In genomic region chr2:31986906-31987305, GRCh38 we compare ENCODE assay signal across 1 cellular context.
A peak's percentile ranks its signal among the peaks of the same experiment; 100 is the strongest.
TF ChIP-seq lines count a peak whose summit lies in the region.

No MANE protein-coding gene starts in this region.

TF ChIP-seq in HepG2, 621 proteins besides CTCF, POLR2A, EP300 and RAD21 (continued from another document):
- TF ChIP-seq ZNF280B (CRISPR knock-in tag; IDR thresholded peaks at IDR 0.05; ENCODE audit: borderline replicate concordance) (no peak), TCF7 (IDR thresholded peaks at IDR 0.05; ENCODE audit: low read depth) (peak; percentile 69), GATAD2A (CRISPR knock-in tag; IDR thresholded peaks at IDR 0.05) (peak; percentile 32; the same call in 1 of the 2 replicates), ZNF557 (CRISPR knock-in tag; IDR thresholded peaks at IDR 0.05) (no peak), HOMEZ (CRISPR knock-in tag; IDR thresholded peaks at IDR 0.05; ENCODE audit: low read depth) (peak; percentile 43; the same call in 1 of the 2 replicates), ZGPAT (CRISPR knock-in tag; IDR thresholded peaks at IDR 0.05) (peak; percentile 25; the same call in 1 of the 2 replicates), POGZ (CRISPR knock-in tag; IDR thresholded peaks at IDR 0.05) (peak; percentile 80), NFE2L2 (IDR thresholded peaks at IDR 0.05; ENCODE audit: low read length) (no peak), GTF3A (CRISPR knock-in tag; conservative IDR thresholded peaks at IDR 0.05) (no peak), MED1 (CRISPR knock-in tag; IDR thresholded peaks at IDR 0.05) (peak; percentile 44; the same call in 1 of the 2 replicates), CEBPG (CRISPR knock-in tag; IDR thresholded peaks at IDR 0.05) (peak; percentile 46; the same call in 1 of the 2 replicates), CREB1 (IDR thresholded peaks at IDR 0.05) (no peak), CREB1 (CRISPR knock-in tag; IDR thresholded peaks at IDR 0.05) (0 out of 2 replicates have a peak, but pooled peaks have one; percentile 14), GPBP1L1 (CRISPR knock-in tag; IDR thresholded peaks at IDR 0.05) (no peak), ZMYM4 (CRISPR knock-in tag; IDR thresholded peaks at IDR 0.05) (peak; percentile 58; the same call in 1 of the 2 replicates), ZMAT3 (CRISPR knock-in tag; conservative IDR thresholded peaks at IDR 0.05) (no peak), ZNF121 (CRISPR knock-in tag; IDR thresholded peaks at IDR 0.05) (peak; percentile 95), ZBTB20 (CRISPR knock-in tag; IDR thresholded peaks at IDR 0.05; ENCODE audit: borderline replicate concordance, low read depth) (0 out of 2 replicates have a peak, but pooled peaks have one; percentile 32), HBP1 (CRISPR knock-in tag; IDR thresholded peaks at IDR 0.05; ENCODE audit: low read depth) (no peak), SAP130 (CRISPR knock-in tag; IDR thresholded peaks at IDR 0.05; ENCODE audit: low read depth) (peak; percentile 24; the same call in 1 of the 2 replicates), NCOA2 (CRISPR knock-in tag; IDR thresholded peaks at IDR 0.05) (0 out of 2 replicates have a peak, but pooled peaks have one; percentile 4), HOXA5 (CRISPR knock-in tag; IDR thresholded peaks at IDR 0.05) (no peak), ZNF883 (CRISPR knock-in tag; IDR thresholded peaks at IDR 0.05; ENCODE audit: not compliant biosample characterization) (no peak), ZNF292 (CRISPR knock-in tag; IDR thresholded peaks at IDR 0.05; ENCODE audit: borderline replicate concordance, low read depth) (peak; percentile 58; the same call in 1 of the 2 replicates), TBX3 (IDR thresholded peaks at IDR 0.05; ENCODE audit: borderline replicate concordance) (no peak), TBX2 (CRISPR knock-in tag; IDR thresholded peaks at IDR 0.05; ENCODE audit: borderline replicate concordance) (no peak), ZNF263 (CRISPR knock-in tag; IDR thresholded peaks at IDR 0.05) (peak; percentile 90), CEBPB (IDR thresholded peaks at IDR 0.05; ENCODE audit: borderline replicate concordance, low read depth, low read length) (peak; percentile 73; the same call in 1 of the 2 replicates), ZBTB44 (CRISPR knock-in tag; IDR thresholded peaks at IDR 0.05) (no peak), RARA (CRISPR knock-in tag; IDR thresholded peaks at IDR 0.05) (0 out of 2 replicates have a peak, but pooled peaks have one; percentile 6), IKZF1 (IDR thresholded peaks at IDR 0.05) (no peak)
